Comparison of ENCODE assay signal across 18 cellular contexts in genomic region chr19:3931041-3931440, GRCh38. TPM values are rescaled to one million over a fixed set of nuclear protein-coding genes. Genes with fewer than 3 reads are reported as not detected.
"Had no signal": no experiment of that assay in that cellular context is flagged by ENCODE, and none has a peak within 500 bp of the region (broad histone marks: within the 10 kb centered on the region; RNA-seq: fewer than 3 reads in every experiment).

No MANE protein-coding gene starts in this region.

- H3K4me1 ChIP-seq: upper lobe of right lung had no signal

- H3K9me3 ChIP-seq: neutrophil, suprapubic skin, upper lobe of right lung had no signal

- H3K27ac Mint-ChIP-seq: activated CD8-positive, alpha-beta memory T cell treated with anti-CD3 and anti-CD28 coated beads, Interleukin-2, amount 10 ng/mL, durations not matched to agents 7 days and 5 days; activated naive CD8-positive, alpha-beta T cell; activated T-cell treated with anti-CD3 and anti-CD28 coated beads, Interleukin-2, amount 50 U/mL, for 24 hours had no signal

- H3K4me3 Mint-ChIP-seq: activated CD8-positive, alpha-beta memory T cell treated with anti-CD3 and anti-CD28 coated beads, Interleukin-2, amount 10 ng/mL, durations not matched to agents 7 days and 5 days; activated naive CD8-positive, alpha-beta T cell; activated T-cell treated with anti-CD3 and anti-CD28 coated beads, Interleukin-2, amount 50 U/mL, for 24 hours had no signal

- H3K36me3 Mint-ChIP-seq: activated CD8-positive, alpha-beta memory T cell treated with anti-CD3 and anti-CD28 coated beads, Interleukin-2, amount 10 ng/mL, durations not matched to agents 7 days and 5 days; activated naive CD8-positive, alpha-beta T cell had no signal

- H3K27ac ChIP-seq: neutrophil, suprapubic skin, upper lobe of right lung had no signal

- H3K36me3 ChIP-seq: neutrophil, suprapubic skin, upper lobe of right lung had no signal

- DNase-seq: activated CD4-positive, alpha-beta T cell treated with anti-CD3 and anti-CD28 coated beads for 1 hour; activated CD4-positive, alpha-beta T cell treated with anti-CD3 and anti-CD28 coated beads, Interleukin-2, amount 50 U/mL, for 48 hours; activated CD8-positive, alpha-beta memory T cell treated with anti-CD3 and anti-CD28 coated beads, Interleukin-2, amount 10 ng/mL, durations not matched to agents 7 days and 5 days; activated effector memory CD4-positive, alpha-beta T cell treated with anti-CD3 and anti-CD28 coated beads, Interleukin-2, amount 50 U/mL, for 16 hours; activated T-cell treated with anti-CD3 and anti-CD28 coated beads, Interleukin-2, amount 50 U/mL, for 24 hours; glutamatergic neuron; stimulated activated naive CD4-positive, alpha-beta T cell treated with Interleukin-2 at 50 U/mL for 16 hours; T-helper 9 cell; upper lobe of right lung had no signal

- H3K4me1 Mint-ChIP-seq: activated CD8-positive, alpha-beta memory T cell treated with anti-CD3 and anti-CD28 coated beads, Interleukin-2, amount 10 ng/mL, durations not matched to agents 7 days and 5 days had no signal

- H3K4me3 ChIP-seq: suprapubic skin, upper lobe of right lung had no signal

- ATAC-seq: activated CD8-positive, alpha-beta memory T cell treated with anti-CD3 and anti-CD28 coated beads, Interleukin-2, amount 10 ng/mL, durations not matched to agents 7 days and 5 days; sciatic nerve; upper lobe of right lung had no signal

- H3K9me3 Mint-ChIP-seq: activated T-cell treated with anti-CD3 and anti-CD28 coated beads, Interleukin-2, amount 50 U/mL, for 24 hours had no signal

RNA-seq across cellular contexts. Expression of gene NMRK2, which starts 1.8 kb away (rescaled TPM):
- total RNA-seq: activated CD8-positive, alpha-beta memory T cell treated with anti-CD3 and anti-CD28 coated beads, Interleukin-2, amount 10 ng/mL, durations not matched to agents 7 days and 5 days; chondrocyte; dermis microvascular lymphatic vessel endothelial cell; liver; mesenteric fat pad; sciatic nerve; suprapubic skin had no signal

RNA-seq across cellular contexts. Expression of gene ATCAY, which starts 50.6 kb away (rescaled TPM):
- total RNA-seq: activated CD8-positive, alpha-beta memory T cell treated with anti-CD3 and anti-CD28 coated beads, Interleukin-2, amount 10 ng/mL, durations not matched to agents 7 days and 5 days; chondrocyte; dermis microvascular lymphatic vessel endothelial cell; liver; mesenteric fat pad; sciatic nerve; suprapubic skin; upper lobe of right lung had no signal
- polyA plus RNA-seq: esophagus, liver had no signal
